ENCODE assay signal across 23 cellular contexts in genomic region chr11:122811721-122812120, GRCh38. TPM values are rescaled to one million over a fixed set of nuclear protein-coding genes. Genes with fewer than 3 reads are reported as not detected.
DNase-seq lines count a peak whose midpoint lies in the region; ATAC-seq and FAIRE-seq lines count a peak whose summit lies in the region.
"Had no signal": no experiment of that assay in that cellular context is flagged by ENCODE, and none has a peak within 500 bp of the region (broad histone marks: within the 10 kb centered on the region; RNA-seq: fewer than 3 reads in every experiment).

No MANE protein-coding gene starts in this region.

- H2BK5ac ChIP-seq in trophoblast cell (ENCODE audit: low read depth, low read length, poor library complexity), result no peak overlapping the region

- peak overlapping the region; percentile 30 for H3K4me3 Mint-ChIP-seq in activated naive CD8-positive, alpha-beta T cell
- no peak overlapping the region for H3K4me3 Mint-ChIP-seq in activated naive CD8-positive, alpha-beta T cell treated with anti-CD3 and anti-CD28 coated beads, Interleukin-2, amount 50 U/mL, for 24 hours

- H3K23ac ChIP-seq in trophoblast cell (ENCODE audit: low read length), result no peak overlapping the region

- DNase-seq in activated naive CD8-positive, alpha-beta T cell treated with anti-CD3 and anti-CD28 coated beads, Interleukin-2, amount 50 U/mL, for 24 hours, result no peak
- no peak for DNase-seq in HTR-8/SVneo (ENCODE audit: insufficient read length, low spot score)
- no peak for DNase-seq in epithelial cell of prostate (ENCODE audit: low read depth, low spot score)
- DNase-seq in trophoblast cell, result peak; percentile 70 to 92
- DNase-seq in inferior parietal cortex (ENCODE audit: extremely low spot score), result no peak
- DNase-seq in ecto neural progenitor cell (ENCODE audit: low spot score), result no peak
- DNase-seq: 8988T, ACHN, GDM1, GOT3, HCEC 1CT, KBM-7, MM.1S, NCI-H2029, NCI-H446, NCI-H524 treated with DMSO at 0.1 percent for 48 hours, NCI-H774, SK-N-SH had no signal

- no peaks in the 10 kb centered on the region for H3K27me3 ChIP-seq in trophoblast cell (ENCODE audit: insufficient read depth, low read length)

- H3K27ac ChIP-seq in epithelial cell of prostate (peak overlapping the region; percentile 0), trophoblast cell (ENCODE audit: low read depth, low read length) (no peak overlapping the region)

- peaks cover 5% of the 10 kb centered on the region for H3K36me3 Mint-ChIP-seq in activated naive CD8-positive, alpha-beta T cell
- peaks cover 32% of the 10 kb centered on the region for H3K36me3 Mint-ChIP-seq in activated naive CD8-positive, alpha-beta T cell treated with anti-CD3 and anti-CD28 coated beads, Interleukin-2, amount 50 U/mL, for 24 hours (ENCODE audit: low read depth)

- H3K4ac ChIP-seq in trophoblast cell (ENCODE audit: low read depth, low read length), result no peak overlapping the region

- H3K36me3 ChIP-seq in trophoblast cell (ENCODE audit: control insufficient read depth in 1 of 2, insufficient read depth in 2 of 2, low read length in 2 of 2), result peaks cover 3 to 11% of the 10 kb centered on the region in 2 experiments

- no peak overlapping the region for H2BK12ac ChIP-seq in trophoblast cell (ENCODE audit: low read length)

- H2BK120ac ChIP-seq in trophoblast cell (ENCODE audit: insufficient read depth, low read length, poor library complexity), result no peak overlapping the region

- H4K8ac ChIP-seq in trophoblast cell (ENCODE audit: low read depth, low read length), result no peak overlapping the region

- peaks cover 6 to 11% of the 10 kb centered on the region in 2 experiments for H3K4me1 ChIP-seq in trophoblast cell (ENCODE audit: control insufficient read depth in 1 of 2, insufficient read depth in 2 of 2, low read length in 2 of 2)

- no peaks in the 10 kb centered on the region for H3K9me3 Mint-ChIP-seq in activated naive CD8-positive, alpha-beta T cell (ENCODE audit: low read depth)
- no peaks in the 10 kb centered on the region for H3K9me3 Mint-ChIP-seq in activated naive CD8-positive, alpha-beta T cell treated with anti-CD3 and anti-CD28 coated beads, Interleukin-2, amount 50 U/mL, for 24 hours

- FAIRE-seq in HTR-8/SVneo (lab: Jason Lieb, UNC), result peak; percentile 4
- FAIRE-seq: GM12878, GM19239 had no signal

- no peak overlapping the region for H4K91ac ChIP-seq in trophoblast cell (ENCODE audit: low read depth, low read length)

- H3K9ac ChIP-seq in trophoblast cell (ENCODE audit: low read length), result no peak overlapping the region
- H3K9ac ChIP-seq: SK-N-SH had no signal

- no peak overlapping the region for H3K18ac ChIP-seq in trophoblast cell (ENCODE audit: low read length)

- H3K4me2 ChIP-seq in trophoblast cell (ENCODE audit: low read length), result no peak overlapping the region
- H3K4me2 ChIP-seq: SK-N-SH had no signal

- no peak for ATAC-seq in activated naive CD8-positive, alpha-beta T cell treated with anti-CD3 and anti-CD28 coated beads, Interleukin-2, amount 50 U/mL, for 24 hours
- ATAC-seq in HG02970 (IDR thresholded peaks at IDR 0.05; ENCODE audit: low FRiP score, unreplicated experiment), result no peak
- ATAC-seq: GM12878 had no signal

- no peak overlapping the region for H3K4me3 ChIP-seq in trophoblast cell (ENCODE audit: low read depth, low read length)
- H3K4me3 ChIP-seq: GM12878 had no signal

- H3K79me1 ChIP-seq in trophoblast cell (ENCODE audit: low read length), result peaks cover 10% of the 10 kb centered on the region

- H2AK5ac ChIP-seq in trophoblast cell (ENCODE audit: low read length), result no peak overlapping the region

- H3K79me2 ChIP-seq in trophoblast cell (ENCODE audit: control insufficient read depth, insufficient read depth, low read length, poor library complexity), result peaks cover 2% of the 10 kb centered on the region

- H3K9me3 ChIP-seq in trophoblast cell (ENCODE audit: insufficient read depth, low read depth, low read length), result no peaks in the 10 kb centered on the region
- H3K9me3 ChIP-seq: SK-N-SH had no signal

- peaks cover 60% of the 10 kb centered on the region for H3K4me1 Mint-ChIP-seq in activated naive CD8-positive, alpha-beta T cell (ENCODE audit: low read depth)
- H3K4me1 Mint-ChIP-seq in activated naive CD8-positive, alpha-beta T cell treated with anti-CD3 and anti-CD28 coated beads, Interleukin-2, amount 50 U/mL, for 24 hours, result peaks cover 72% of the 10 kb centered on the region

- WGBS in trophoblast cell (ENCODE audit: extremely low coverage, insufficient coverage, insufficient read length), result no CpG with 5 or more reads among the region's 2 CpGs

- no peak overlapping the region for H3K14ac ChIP-seq in trophoblast cell (ENCODE audit: low read length)

- no peak overlapping the region for H4K12ac ChIP-seq in trophoblast cell (ENCODE audit: low read depth, low read length)

- H2AFZ ChIP-seq in trophoblast cell (ENCODE audit: insufficient read depth, low read length, poor library complexity), result no peak overlapping the region

- H3K27me3 Mint-ChIP-seq in activated naive CD8-positive, alpha-beta T cell, result no peaks in the 10 kb centered on the region
- no peaks in the 10 kb centered on the region for H3K27me3 Mint-ChIP-seq in activated naive CD8-positive, alpha-beta T cell treated with anti-CD3 and anti-CD28 coated beads, Interleukin-2, amount 50 U/mL, for 24 hours

- H3K27ac Mint-ChIP-seq in activated naive CD8-positive, alpha-beta T cell, result peak overlapping the region; percentile 13
- no peak overlapping the region for H3K27ac Mint-ChIP-seq in activated naive CD8-positive, alpha-beta T cell treated with anti-CD3 and anti-CD28 coated beads, Interleukin-2, amount 50 U/mL, for 24 hours

RNA-seq across cellular contexts. Expression of gene CRTAM, which starts 26.6 kb away (rescaled TPM):
- polyA plus RNA-seq in trophoblast cell (2013), result 0.03 and 0.04 TPM in 2 replicates
- polyA plus RNA-seq: BJ, SK-N-SH had no signal

Comparison
In these comparisons a context has a peak if more than half of its experiments do, and no peak if none do; other contexts are left out.
1. DNase-seq: peak in trophoblast cell (2 of 2); none in activated naive CD8-positive, alpha-beta T cell treated with anti-CD3 and anti-CD28 coated beads, Interleukin-2, amount 50 U/mL, for 24 hours (single experiment), HTR-8/SVneo (single experiment), epithelial cell of prostate (single experiment), inferior parietal cortex (single experiment) and ecto neural progenitor cell (single experiment).